In genomic region chr2:102585704-102586404, GRCh38 we compare ENCODE assay signal across 21 cellular contexts. TPM values are rescaled to one million over a fixed set of nuclear protein-coding genes. Genes with fewer than 3 reads are reported as not detected.
A peak's percentile ranks its signal among the peaks of the same experiment; 100 is the strongest.
DNase-seq lines count a peak whose midpoint lies in the region; ATAC-seq and TF ChIP-seq lines count a peak whose summit lies in the region.
"Had no signal": no experiment of that assay in that cellular context is flagged by ENCODE, and none has a peak within 500 bp of the region (broad histone marks: within the 10 kb centered on the region; RNA-seq: fewer than 3 reads in every experiment).

No MANE protein-coding gene starts in this region.

- H3K9me3 Mint-ChIP-seq in WTC11 = peaks cover 5% of the 10 kb centered on the region; the same call in 1 of the 2 replicates
- H3K9me3 Mint-ChIP-seq: HFFc6 had no signal

- H3K36me3 Mint-ChIP-seq in WTC11 = no peaks in the 10 kb centered on the region

- H3K36me3 ChIP-seq in iPS DF 6.9 (ENCODE audit: control insufficient read depth, insufficient read depth, low read length) = no peaks in the 10 kb centered on the region
- H3K36me3 ChIP-seq in thoracic aorta = no peaks in the 10 kb centered on the region
- H3K36me3 ChIP-seq: BLaER1 treated with 17β-estradiol and CSF1 and Interleukin-3, amounts not matched to agents 10 nM and 100 nM; ovary; SJSA1 had no signal

- H3K27ac Mint-ChIP-seq in WTC11 = no peak overlapping the region
- H3K27ac Mint-ChIP-seq: HFFc6; naive thymus-derived CD8-positive, alpha-beta T cell; T-helper 1 cell treated with Interleukin-12 subunit alpha and Interleukin-12 subunit beta and Interleukin-4 antibody, amounts not matched to agents 30 μg/mL and 1 μg/mL, for 36 hours had no signal

- no peak overlapping the region for H3K4me3 Mint-ChIP-seq in WTC11
- H3K4me3 Mint-ChIP-seq: HFFc6; naive thymus-derived CD8-positive, alpha-beta T cell; T-helper 1 cell treated with Interleukin-12 subunit alpha and Interleukin-12 subunit beta and Interleukin-4 antibody, amounts not matched to agents 30 μg/mL and 1 μg/mL, for 36 hours had no signal

- H3K27me3 ChIP-seq in iPS DF 6.9 (ENCODE audit: control insufficient read depth, insufficient read depth, low read length) = no peaks in the 10 kb centered on the region
- H3K27me3 ChIP-seq in thoracic aorta (replicated peaks; ENCODE audit: insufficient read depth) = no peaks in the 10 kb centered on the region
- H3K27me3 ChIP-seq: ovary, SJSA1 had no signal

- peaks cover 13% of the 10 kb centered on the region for H3K4me1 Mint-ChIP-seq in WTC11

- no peak overlapping the region for H3K27ac ChIP-seq in iPS DF 6.9 (ENCODE audit: low read length)
- peak overlapping the region; percentile 72 to 73 for H3K27ac ChIP-seq in thoracic aorta
- H3K27ac ChIP-seq: BLaER1 treated with 17β-estradiol and CSF1 and Interleukin-3, amounts not matched to agents 10 nM and 100 nM; ovary; SJSA1 had no signal

- H3K9me3 ChIP-seq in iPS DF 6.9 (ENCODE audit: control insufficient read depth, insufficient read depth, low read length) (no peaks in the 10 kb centered on the region), thoracic aorta (no peaks in the 10 kb centered on the region)
- H3K9me3 ChIP-seq: ovary, SJSA1 had no signal

- no CpG with 5 or more reads among the region's 6 CpGs for WGBS in iPS DF 6.9 (ENCODE audit: insufficient coverage, insufficient read length)

- H3K27me3 Mint-ChIP-seq in WTC11 (ENCODE audit: low read depth) = no peaks in the 10 kb centered on the region

- H3K4me1 ChIP-seq in iPS DF 6.9 (ENCODE audit: control insufficient read depth, insufficient read depth, low read length) (peaks cover 3% of the 10 kb centered on the region; the same call in 1 of the 2 replicates), thoracic aorta (ENCODE audit: control insufficient read depth in 1 of 2, low read depth in 2 of 2) (peaks cover 8 to 20% of the 10 kb centered on the region in 2 donors)
- H3K4me1 ChIP-seq: SJSA1 had no signal

- CTCF ChIA-PET in WTC11 (lab: Charles Lee) = interaction anchor here (0.8 to 1.6 kb wide), 9 partner anchors 9 to 345 kb away, joined by 3 to 7 read pairs (median 3); partner anchors contain the start of gene SLC9A4

- POLR2A ChIA-PET in WTC11 (lab: Charles Lee) = no interaction called here

- ATAC-seq in WTC11 (peak; percentile 66), thoracic aorta (ENCODE audit: insufficient number of reproducible peaks, low FRiP score, low read depth) (no peak), HG03520 (IDR thresholded peaks at IDR 0.05; ENCODE audit: unreplicated experiment) (no peak)
- ATAC-seq: naive thymus-derived CD8-positive, alpha-beta T cell had no signal

- H3K4me3 ChIP-seq in iPS DF 6.9 (ENCODE audit: low read length) (no peak overlapping the region), thoracic aorta (peak overlapping the region; percentile 48)
- H3K4me3 ChIP-seq: BLaER1 treated with 17β-estradiol and CSF1 and Interleukin-3, amounts not matched to agents 10 nM and 100 nM; ovary; SJSA1 had no signal

- TF ChIP-seq CTCF in WTC11 (IDR thresholded peaks at IDR 0.05) = no peak
- TF ChIP-seq CTCF in thoracic aorta (IDR thresholded peaks at IDR 0.05) = no peak

- DNase-seq in NCI-H345 (lab: John Stamatoyannopoulos, UW) (peak; percentile 9), NCI-H345 treated with DMSO at 0.1 percent for 48 hours (lab: John Stamatoyannopoulos, UW; ENCODE audit: unreplicated experiment) (no peak), WTC11 (ENCODE audit: low spot score) (no peak), iPS DF 6.9 (ENCODE audit: low read depth, low spot score) (peak; percentile 4), thoracic aorta (ENCODE audit: low spot score) (no peak), NCI-H128 (lab: John Stamatoyannopoulos, UW; ENCODE audit: unreplicated experiment) (no peak), GDM1 (lab: John Stamatoyannopoulos, UW) (no peak)
- DNase-seq: activated CD4-positive, alpha-beta T cell treated with anti-CD3 and anti-CD28 coated beads, Interleukin-2, amount 50 U/mL, for 4 hours; amygdala; effector memory CD4-positive, alpha-beta T cell; head of caudate nucleus; HFFc6; naive thymus-derived CD8-positive, alpha-beta T cell; NCI-H2029; NCI-H526; ovary had no signal

TF ChIP-seq in WTC11, 78 proteins besides CTCF, POLR2A, EP300 and RAD21 (continues in another document):
- no peak for TF ChIP-seq TCF7 (CRISPR knock-in tag; IDR thresholded peaks at IDR 0.05; ENCODE audit: low read depth)
- no peak for TF ChIP-seq NR2C2 (CRISPR knock-in tag; IDR thresholded peaks at IDR 0.05)
- TF ChIP-seq CREB1 (CRISPR knock-in tag; IDR thresholded peaks at IDR 0.05) = no peak
- TF ChIP-seq HMGXB4 (CRISPR knock-in tag; IDR thresholded peaks at IDR 0.05) = no peak
- TF ChIP-seq ZNF532 (CRISPR knock-in tag; IDR thresholded peaks at IDR 0.05; ENCODE audit: borderline replicate concordance) = no peak
- no peak for TF ChIP-seq ZNF425 (CRISPR knock-in tag; conservative IDR thresholded peaks at IDR 0.05)
- no peak for TF ChIP-seq ATF2 (CRISPR knock-in tag; IDR thresholded peaks at IDR 0.05; ENCODE audit: borderline replicate concordance, low read depth)
- no peak for TF ChIP-seq GRHL2 (CRISPR knock-in tag; IDR thresholded peaks at IDR 0.05; ENCODE audit: insufficient replicate concordance, severe bottlenecking)

RNA-seq across cellular contexts. Expression of gene SLC9A2, which starts 33.5 kb away (rescaled TPM):
- total RNA-seq in WTC11 (2021) (0.07 to 0.16 TPM (median 0.11 TPM) in 3 replicates), thoracic aorta (under 1 TPM in 1 of 2 donors, not detected in 1; 0.71 TPM)
- total RNA-seq: A673; HFFc6; naive thymus-derived CD8-positive, alpha-beta T cell had no signal

Comparison
In these comparisons a context has a peak if more than half of its experiments do, and no peak if none do; other contexts are left out.
1. DNase-seq: peak in NCI-H345 (single experiment) and iPS DF 6.9 (single experiment); none in NCI-H345 treated with DMSO at 0.1 percent for 48 hours (single experiment), WTC11 (single experiment), thoracic aorta (single experiment), NCI-H128 (single experiment) and GDM1 (single experiment).